Comparison of ENCODE assay signal across 1 cellular context in the genomic region with DNA sequence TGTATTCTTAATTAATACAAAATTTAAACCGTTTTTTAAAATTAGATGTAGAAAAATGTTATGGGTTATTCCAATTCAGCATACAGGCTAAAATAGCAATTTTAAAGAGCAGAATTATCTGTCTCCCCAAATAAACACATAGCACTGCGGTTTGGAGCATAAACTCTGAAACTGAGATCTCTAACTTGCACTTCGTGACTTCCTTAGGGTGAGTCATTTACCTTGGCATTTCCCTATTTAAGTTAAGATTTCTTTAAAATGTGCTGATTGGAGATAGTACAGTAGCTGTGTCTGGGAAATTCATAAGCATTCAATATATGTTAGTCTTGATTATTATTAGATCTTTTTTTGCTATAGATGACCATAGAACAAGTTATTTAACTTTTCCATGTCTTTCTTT.
TF ChIP-seq lines count a peak whose summit lies in the region.

No MANE protein-coding gene starts in this region.

TF ChIP-seq in SK-N-SH, 30 proteins besides CTCF, POLR2A, EP300 and RAD21 (continued from another document):
- TF ChIP-seq, protein P1, sequence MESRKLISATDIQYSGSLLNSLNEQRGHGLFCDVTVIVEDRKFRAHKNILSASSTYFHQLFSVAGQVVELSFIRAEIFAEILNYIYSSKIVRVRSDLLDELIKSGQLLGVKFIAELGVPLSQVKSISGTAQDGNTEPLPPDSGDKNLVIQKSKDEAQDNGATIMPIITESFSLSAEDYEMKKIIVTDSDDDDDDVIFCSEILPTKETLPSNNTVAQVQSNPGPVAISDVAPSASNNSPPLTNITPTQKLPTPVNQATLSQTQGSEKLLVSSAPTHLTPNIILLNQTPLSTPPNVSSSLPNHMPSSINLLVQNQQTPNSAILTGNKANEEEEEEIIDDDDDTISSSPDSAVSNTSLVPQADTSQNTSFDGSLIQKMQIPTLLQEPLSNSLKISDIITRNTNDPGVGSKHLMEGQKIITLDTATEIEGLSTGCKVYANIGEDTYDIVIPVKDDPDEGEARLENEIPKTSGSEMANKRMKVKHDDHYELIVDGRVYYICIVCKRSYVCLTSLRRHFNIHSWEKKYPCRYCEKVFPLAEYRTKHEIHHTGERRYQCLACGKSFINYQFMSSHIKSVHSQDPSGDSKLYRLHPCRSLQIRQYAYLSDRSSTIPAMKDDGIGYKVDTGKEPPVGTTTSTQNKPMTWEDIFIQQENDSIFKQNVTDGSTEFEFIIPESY (IDR thresholded peaks at IDR 0.05; ENCODE audit: borderline replicate concordance, low read depth): no peak
- TF ChIP-seq NRF1 (IDR thresholded peaks at IDR 0.05; ENCODE audit: low read depth, low read length): no peak
- no peak for TF ChIP-seq YY1 (IDR thresholded peaks at IDR 0.05; ENCODE audit: low read depth)
- no peak for TF ChIP-seq RXRA (IDR thresholded peaks at IDR 0.05; ENCODE audit: borderline replicate concordance, low read depth)
- TF ChIP-seq SMC3 (IDR thresholded peaks at IDR 0.05; ENCODE audit: low read depth, low read length): no peak
- TF ChIP-seq TAF1 (IDR thresholded peaks at IDR 0.05; ENCODE audit: borderline replicate concordance, low read depth, low read length): no peak
